ENCODE assay signal across 35 cellular contexts in the genomic region with DNA sequence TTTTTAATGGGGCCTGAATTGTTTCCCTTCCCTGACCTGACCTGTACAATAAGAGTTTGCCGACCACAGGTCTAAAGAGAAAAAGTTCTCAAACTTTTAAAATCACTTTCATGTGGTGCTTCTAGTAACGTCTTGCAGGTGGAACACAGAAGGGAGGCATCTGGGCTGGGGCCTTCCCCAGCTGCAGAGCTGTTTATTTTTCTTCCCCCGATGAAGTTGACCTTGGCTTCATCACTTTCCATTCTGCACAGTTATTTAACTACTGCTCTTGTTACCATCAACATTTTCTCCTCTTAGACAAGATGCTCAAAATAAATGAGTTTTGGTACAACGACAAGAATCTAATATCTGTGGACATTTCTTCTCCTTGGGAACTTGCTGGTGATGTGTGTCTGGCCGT.
"Had no signal": no experiment of that assay in that cellular context is flagged by ENCODE, and none has a peak within 500 bp of the region (broad histone marks: within the 10 kb centered on the region; RNA-seq: fewer than 3 reads in every experiment).

No MANE protein-coding gene starts in this region.

- H3K9ac ChIP-seq: KMS-11 had no signal

- DNase-seq: Karpas-422, Kasumi-1, MG63, MM.1S, MV-4-11, NCI-H1048, NCI-H1092, NCI-H1092 treated with DMSO at 0.1 percent for 48 hours, NCI-H1105, NCI-H1105 treated with DMSO at 0.1 percent for 48 hours, NCI-H1417, NCI-H1417 treated with DMSO at 0.1 percent for 48 hours, NCI-H1436, NCI-H1436 treated with DMSO at 0.1 percent for 48 hours, NCI-H146, NCI-H1694, NCI-H1694 treated with DMSO at 0.1 percent for 48 hours, NCI-H187, NCI-H187 treated with DMSO at 0.1 percent for 48 hours, NCI-H1930, NCI-H2029, NCI-H2029 treated with DMSO at 0.1 percent for 48 hours, NCI-H2081, NCI-H2081 treated with DMSO at 0.1 percent for 48 hours, NCI-H2107, NCI-H2171, NCI-H2171 treated with DMSO at 0.1 percent for 48 hours, NCI-H2227 treated with DMSO at 0.1 percent for 48 hours, NCI-H226, NCI-H345, NCI-H446, NCI-H446 treated with DMSO at 0.1 percent for 48 hours, NCI-H510A, NCI-H510A treated with DMSO at 0.1 percent for 48 hours had no signal

- H3K27me3 ChIP-seq: MG63 had no signal

- H3K9me3 ChIP-seq: MG63 had no signal

- H3K36me3 ChIP-seq: MG63 had no signal

- H3K4me2 ChIP-seq: KMS-11 had no signal

- H3K4me3 ChIP-seq: MG63 had no signal

- H3K27ac ChIP-seq: KMS-11 had no signal
